Comparison of ENCODE assay signal across 24 cellular contexts in genomic region chr12:73110816-73111215, GRCh38.
"Had no signal": no experiment of that assay in that cellular context is flagged by ENCODE, and none has a peak within 500 bp of the region (broad histone marks: within the 10 kb centered on the region; RNA-seq: fewer than 3 reads in every experiment).

No MANE protein-coding gene starts in this region.

- H3K9me3 ChIP-seq: stomach, testis, thoracic aorta, thyroid gland, tibial artery, tibial nerve, transverse colon, upper lobe of left lung, upper lobe of right lung, uterus, vagina had no signal

- H3K27me3 ChIP-seq: stomach, suprapubic skin, testis, thyroid gland, tibial artery, tibial nerve, transverse colon, upper lobe of left lung, upper lobe of right lung, uterus, vagina had no signal

- H3K4me3 ChIP-seq: stomach, suprapubic skin, testis, thoracic aorta, thyroid gland, tibial artery, tibial nerve, transverse colon, upper lobe of left lung, upper lobe of right lung, uterus, vagina had no signal

- H3K27ac ChIP-seq: stomach, suprapubic skin, testis, thoracic aorta, thyroid gland, tibial artery, tibial nerve, transverse colon, upper lobe of left lung, upper lobe of right lung, uterus, vagina had no signal

- H3K36me3 ChIP-seq: stomach, suprapubic skin, thoracic aorta, thyroid gland, tibial artery, tibial nerve, transverse colon, upper lobe of left lung, upper lobe of right lung, uterus, vagina had no signal

- DNase-seq: stimulated activated CD4-positive, alpha-beta T cell treated with anti-CD3 and anti-CD28 coated beads, Interleukin-2, amount 100 ng/mL, for 48 hours; stimulated activated CD4-positive, alpha-beta T cell treated with anti-CD3 and anti-CD28 coated beads, Interleukin-4, amount 100 ng/mL, for 1 hour; stimulated activated CD4-positive, alpha-beta T cell treated with anti-CD3 and anti-CD28 coated beads, Interleukin-4, amount 100 ng/mL, for 24 hours; stimulated activated CD4-positive, alpha-beta T cell treated with anti-CD3 and anti-CD28 coated beads, Interleukin-4, amount 100 ng/mL, for 4 hours; stimulated activated CD8-positive, alpha-beta memory T cell treated with anti-CD3 and anti-CD28 coated beads, Interleukin-4, amount 100 ng/mL, for 48 hours; stimulated activated naive B cell treated with anti-CD40 and anti-IgM and Interleukin-4, amounts not matched to agents 10 μg/mL and 1 μg/mL and 100 μg/mL, for 72 hours; stimulated activated naive CD4-positive, alpha-beta T cell; stimulated activated naive CD4-positive, alpha-beta T cell treated with Interleukin-2 at 50 U/mL for 16 hours; stimulated activated naive CD8-positive, alpha-beta T cell treated with anti-CD3 and anti-CD28 coated beads, Interleukin-15, amount 100 ng/mL, for 72 hours; stimulated activated naive CD8-positive, alpha-beta T cell treated with anti-CD3 and anti-CD28 coated beads, Interleukin-15, Interleukin-2, amounts not matched to agents 100 U/mL and 50 U/mL, for 24 hours; stomach; substantia nigra; testis; thyroid gland; tibial artery; transverse colon; trophoblast cell; upper lobe of left lung; upper lobe of right lung; uterus had no signal
